Comparison of ENCODE assay signal across 14 cellular contexts in the genomic region with DNA sequence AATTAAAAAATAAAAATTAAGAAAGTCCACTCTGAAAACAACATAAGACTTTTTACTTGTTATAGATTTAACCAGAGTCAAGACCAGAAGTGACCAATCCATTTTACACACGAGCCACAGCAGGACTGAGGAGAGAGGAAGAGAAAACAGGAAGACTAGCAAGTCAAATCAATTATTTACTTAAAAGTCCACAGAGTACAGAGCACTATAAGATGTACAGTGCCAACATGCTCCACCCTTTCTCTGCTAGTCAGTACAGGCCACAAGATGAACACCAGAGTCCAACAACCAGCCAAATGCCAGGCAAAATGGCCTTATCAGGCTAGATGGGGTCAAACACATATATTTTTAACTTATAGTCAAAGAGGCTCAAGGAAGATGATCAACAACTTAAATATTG. TPM values are rescaled to one million over a fixed set of nuclear protein-coding genes. Genes with fewer than 3 reads are reported as not detected.
DNase-seq lines count a peak whose midpoint lies in the region; ATAC-seq, FAIRE-seq and TF ChIP-seq lines count a peak whose summit lies in the region.
"Had no signal": no experiment of that assay in that cellular context is flagged by ENCODE, and none has a peak within 500 bp of the region (broad histone marks: within the 10 kb centered on the region; RNA-seq: fewer than 3 reads in every experiment).

No MANE protein-coding gene starts in this region.

- H3K27ac Mint-ChIP-seq in activated T-cell treated with anti-CD3 and anti-CD28 coated beads, Interleukin-2, amount 50 U/mL, for 72 hours, result peak overlapping the region; percentile 83
- H3K27ac Mint-ChIP-seq: neural progenitor cell had no signal

- H2AK5ac ChIP-seq in mesenchymal stem cell (ENCODE audit: low read length, severe bottlenecking), result no peak overlapping the region

- H3K27ac ChIP-seq in adrenal gland, result peak overlapping the region in 3 of 5 donors; percentile 17 to 75 (median 72)
- H3K27ac ChIP-seq in pancreas, result no peak overlapping the region
- H3K27ac ChIP-seq in mesenchymal stem cell (ENCODE audit: low read length, poor library complexity, severe bottlenecking), result no peak overlapping the region
- H3K27ac ChIP-seq: neural progenitor cell had no signal

- peaks cover 1% of the 10 kb centered on the region for H3K79me1 ChIP-seq in mesenchymal stem cell (replicated peaks; ENCODE audit: low read length, poor library complexity, severe bottlenecking)

- no peaks in the 10 kb centered on the region for H3K36me3 Mint-ChIP-seq in activated T-cell treated with anti-CD3 and anti-CD28 coated beads, Interleukin-2, amount 50 U/mL, for 72 hours (ENCODE audit: insufficient read depth in 2 of 2)

- H3K9me3 Mint-ChIP-seq in activated T-cell treated with anti-CD3 and anti-CD28 coated beads, Interleukin-2, amount 50 U/mL, for 72 hours, result no peaks in the 10 kb centered on the region
- H3K9me3 Mint-ChIP-seq: neural progenitor cell had no signal

- no peak overlapping the region for H3K4ac ChIP-seq in mesenchymal stem cell (ENCODE audit: low read depth in 1 of 2, low read length in 2 of 2)

- H3K9me3 ChIP-seq in adrenal gland (replicated peaks in 1 of 3) (no peaks in the 10 kb centered on the region), pancreas (no peaks in the 10 kb centered on the region), mesenchymal stem cell (ENCODE audit: control insufficient read depth, low read length) (no peaks in the 10 kb centered on the region)

- H3K27me3 Mint-ChIP-seq in activated T-cell treated with anti-CD3 and anti-CD28 coated beads, Interleukin-2, amount 50 U/mL, for 72 hours (ENCODE audit: low read depth), result no peaks in the 10 kb centered on the region

- H3K18ac ChIP-seq in mesenchymal stem cell (ENCODE audit: low read depth in 1 of 2, low read length in 2 of 2), result no peak overlapping the region

- H3K27me3 ChIP-seq in adrenal gland, result no peaks in the 10 kb centered on the region
- no peaks in the 10 kb centered on the region for H3K27me3 ChIP-seq in pancreas
- no peaks in the 10 kb centered on the region for H3K27me3 ChIP-seq in mesenchymal stem cell (ENCODE audit: control insufficient read depth in 1 of 2, insufficient read depth in 1 of 2, low read length in 2 of 2)
- H3K27me3 ChIP-seq: neural progenitor cell had no signal

- DNase-seq in activated T-cell treated with anti-CD3 and anti-CD28 coated beads, Interleukin-2, amount 50 U/mL, for 72 hours, result no peak
- DNase-seq in activated T-cell treated with anti-CD3 and anti-CD28 coated beads, Interleukin-2, amount 50 U/mL, for 1 hour, result no peak
- DNase-seq in adrenal gland (no peak), pancreas (no peak), posterior vena cava (ENCODE audit: low spot score) (no peak), middle frontal gyrus (ENCODE audit: extremely low spot score, low spot score) (no peak), mesenchymal stem cell (no peak)
- DNase-seq: NCI-H1048; NCI-H82; stimulated activated CD4-positive, alpha-beta T cell treated with anti-CD3 and anti-CD28 coated beads, Interleukin-1b, Interleukin-23, amount 100 ng/mL, for 48 hours; stimulated activated naive CD8-positive, alpha-beta T cell treated with anti-CD3 and anti-CD28 coated beads, Interleukin-15, Interleukin-2, amounts not matched to agents 100 U/mL and 50 U/mL, for 24 hours had no signal

- no peak overlapping the region for H2BK5ac ChIP-seq in mesenchymal stem cell (ENCODE audit: low read depth, low read length, poor library complexity, severe bottlenecking)

- no peak for FAIRE-seq in pancreas (lab: Jason Lieb, UNC)
- FAIRE-seq: astrocyte had no signal

- H3K14ac ChIP-seq in mesenchymal stem cell (ENCODE audit: low read length in 2 of 2), result no peak overlapping the region

- intact Hi-C loops in adrenal gland (cut with DNase I), result no loop called here
- intact Hi-C loops in pancreas (cut with DNase I), result no loop called here
- intact Hi-C loops in posterior vena cava (cut with DNase I), result no loop called here

- no peak overlapping the region for H4K91ac ChIP-seq in mesenchymal stem cell (ENCODE audit: low read length)

- H3K4me2 ChIP-seq in mesenchymal stem cell (ENCODE audit: low read length, poor library complexity, severe bottlenecking), result no peak overlapping the region
- H3K4me2 ChIP-seq: neural progenitor cell had no signal

- H3K4me1 Mint-ChIP-seq in activated T-cell treated with anti-CD3 and anti-CD28 coated beads, Interleukin-2, amount 50 U/mL, for 72 hours (ENCODE audit: low read depth), result peaks cover 23% of the 10 kb centered on the region
- H3K4me1 Mint-ChIP-seq: neural progenitor cell had no signal

- no peak overlapping the region for H2BK12ac ChIP-seq in mesenchymal stem cell (ENCODE audit: low read length in 2 of 2)

- no peak for TF ChIP-seq POLR2A in adrenal gland (IDR thresholded peaks at IDR 0.05)

- H4K8ac ChIP-seq in mesenchymal stem cell (ENCODE audit: low read length), result no peak overlapping the region

- no peak overlapping the region for H2AFZ ChIP-seq in mesenchymal stem cell (ENCODE audit: low read depth, low read length)
- H2AFZ ChIP-seq: neural progenitor cell had no signal

- H3K9ac ChIP-seq in mesenchymal stem cell (ENCODE audit: low read length), result no peak overlapping the region
- H3K9ac ChIP-seq: neural progenitor cell had no signal

- no peak overlapping the region for H2BK120ac ChIP-seq in mesenchymal stem cell (ENCODE audit: low read depth, low read length)

- WGBS in adrenal gland, 4 donors, result 32 to 56% (median 53%) methylated on average over 1 of the region's 1 CpG
- WGBS in pancreas, 2 donors, result 5 to 14% methylated on average over 1 of the region's 1 CpG
- WGBS in mesenchymal stem cell, result 88% methylated on average over 1 of the region's 1 CpG

- H3K36me3 ChIP-seq in adrenal gland (replicated peaks in 1 of 2) (peaks cover 0 to 8% of the 10 kb centered on the region in 2 donors), pancreas (no peaks in the 10 kb centered on the region), mesenchymal stem cell (ENCODE audit: control insufficient read depth in 1 of 2, insufficient read depth in 2 of 2, low read depth in 1 of 2, low read length in 2 of 2) (peaks cover under 1 to 3% of the 10 kb centered on the region in 2 experiments)
- H3K36me3 ChIP-seq: neural progenitor cell had no signal

- H3K4me1 ChIP-seq in adrenal gland (replicated peaks in 1 of 2) (peaks cover 25 to 50% of the 10 kb centered on the region in 2 donors), pancreas (peaks cover 0 to 16% (median 0%) of the 10 kb centered on the region in 3 donors), mesenchymal stem cell (ENCODE audit: control insufficient read depth, insufficient read depth, low read depth, low read length) (peaks cover 5% of the 10 kb centered on the region)
- H3K4me1 ChIP-seq: neural progenitor cell had no signal

- no peak for TF ChIP-seq CTCF in adrenal gland (IDR thresholded peaks at IDR 0.05)
- TF ChIP-seq CTCF in pancreas (IDR thresholded peaks at IDR 0.05), result no peak

- no peak overlapping the region for H2BK15ac ChIP-seq in mesenchymal stem cell (ENCODE audit: low read depth, poor library complexity, severe bottlenecking)

- H3K23ac ChIP-seq in mesenchymal stem cell (ENCODE audit: low read length in 2 of 2), result no peak overlapping the region

- H3K4me3 ChIP-seq in adrenal gland (no peak overlapping the region), pancreas (no peak overlapping the region), mesenchymal stem cell (ENCODE audit: insufficient read depth in 1 of 2, low read depth in 1 of 2, low read length in 2 of 2) (no peak overlapping the region)
- H3K4me3 ChIP-seq: neural progenitor cell had no signal

- ATAC-seq in activated T-cell treated with anti-CD3 and anti-CD28 coated beads, Interleukin-2, amount 50 U/mL, for 72 hours (replicated peaks in 1 of 2), result no peak
- ATAC-seq in HG03571 (IDR thresholded peaks at IDR 0.05; ENCODE audit: unreplicated experiment) (peak; percentile 71), pancreas (peak; percentile 53 to 84 (median 76))
- ATAC-seq: stimulated activated naive CD8-positive, alpha-beta T cell treated with anti-CD3 and anti-CD28 coated beads, Interleukin-15, Interleukin-2, amounts not matched to agents 100 U/mL and 50 U/mL, for 24 hours had no signal

- H3K4me3 Mint-ChIP-seq in activated T-cell treated with anti-CD3 and anti-CD28 coated beads, Interleukin-2, amount 50 U/mL, for 72 hours, result no peak overlapping the region
- H3K4me3 Mint-ChIP-seq: neural progenitor cell had no signal

RNA-seq across cellular contexts. Expression of a gene that starts 19.5 kb away (rescaled TPM):
- 10 to 100 TPM; 11.9 to 16.3 TPM for total RNA-seq in activated T-cell treated with anti-CD3 and anti-CD28 coated beads, Interleukin-2, amount 50 U/mL, for 72 hours
- 10 to 100 TPM; 16.2 to 65.3 (median 30.1) TPM for total RNA-seq in adrenal gland
- polyA plus RNA-seq in adrenal gland, result 10 to 100 TPM in 1 of 3 donors, 1 to 10 TPM in 2; 7.1 to 25.8 (median 9.7) TPM
- 10 to 100 TPM in 2 of 6 donors, 1 to 10 TPM in 4; 5.2 to 15.2 (median 7.0) TPM for total RNA-seq in pancreas
- polyA plus RNA-seq in pancreas, result 1 to 10 TPM; 1.7 to 2.7 TPM
- total RNA-seq in posterior vena cava, result 10 to 100 TPM; 31.9 to 35.4 TPM
- 39.1 TPM for polyA plus RNA-seq in mesenchymal stem cell (2013, experiment 1 of 2)
- polyA plus RNA-seq in mesenchymal stem cell (2013, experiment 2 of 2), result 38.8 TPM

Comparison
In these comparisons a context has a peak if more than half of its experiments do, and no peak if none do; other contexts are left out.
1. ATAC-seq: peak in HG03571 (single experiment) and pancreas (4 of 4); none in activated T-cell treated with anti-CD3 and anti-CD28 coated beads, Interleukin-2, amount 50 U/mL, for 72 hours (0 of 2).
2. H3K27ac ChIP-seq: peak in adrenal gland (3 of 5); none in pancreas (0 of 4) and mesenchymal stem cell (single experiment).